Comparison of ENCODE assay signal across 14 cellular contexts in genomic region chr12:851343-851742, GRCh38.
DNase-seq lines count a peak whose midpoint lies in the region; ATAC-seq and TF ChIP-seq lines count a peak whose summit lies in the region.
"Had no signal": no experiment of that assay in that cellular context is flagged by ENCODE, and none has a peak within 500 bp of the region (broad histone marks: within the 10 kb centered on the region; RNA-seq: fewer than 3 reads in every experiment).

No MANE protein-coding gene starts in this region.

- H3K9ac ChIP-seq in adipocyte (ENCODE audit: low read length) (peak overlapping the region; percentile 66), subcutaneous abdominal adipose tissue (ENCODE audit: low read length in 5 of 5) (peak overlapping the region in 1 of 5 donors; percentile 34)

- peaks cover 34% of the 10 kb centered on the region for H3K36me3 Mint-ChIP-seq in activated T-cell treated with anti-CD3 and anti-CD28 coated beads, Interleukin-2, amount 50 U/mL, for 24 hours (ENCODE audit: low read depth)

- H3K4me3 ChIP-seq in adipocyte (ENCODE audit: low read length) (peak overlapping the region; percentile 61), foreskin fibroblast (ENCODE audit: low read depth in 1 of 2, low read length in 2 of 2) (no peak overlapping the region), subcutaneous abdominal adipose tissue (ENCODE audit: low read depth in 1 of 5, low read length in 5 of 5) (no peak overlapping the region)

- DNase-seq in activated T-cell treated with anti-CD3 and anti-CD28 coated beads, Interleukin-2, amount 50 U/mL, for 24 hours: no peak
- no peak for DNase-seq in activated T-cell treated with anti-CD3 and anti-CD28 coated beads, Interleukin-2, amount 50 U/mL, for 48 hours
- DNase-seq in adipocyte (ENCODE audit: low read depth): peak; percentile 72
- peak; percentile 33 to 62 for DNase-seq in foreskin fibroblast
- no peak for DNase-seq in cortex of kidney (lab: John Stamatoyannopoulos, UW)
- no peak for DNase-seq in hepatic stellate cell (ENCODE audit: low spot score)
- DNase-seq: activated CD4-positive, alpha-beta T cell treated with anti-CD3 and anti-CD28 coated beads for 4 hours; GF-D8; SHP77; stimulated activated CD4-positive, alpha-beta T cell treated with anti-CD3 and anti-CD28 coated beads, Interleukin-15, amount 100 ng/mL, for 24 hours; stimulated activated naive B cell treated with anti-CD40 and anti-IgM and Interleukin-4, amounts not matched to agents 10 μg/mL and 1 μg/mL and 100 μg/mL, for 72 hours had no signal

- peaks cover 62% of the 10 kb centered on the region for H3K4me1 Mint-ChIP-seq in activated T-cell treated with anti-CD3 and anti-CD28 coated beads, Interleukin-2, amount 50 U/mL, for 24 hours (ENCODE audit: low read depth)

- H3K4me1 ChIP-seq in adipocyte (ENCODE audit: control insufficient read depth, insufficient read depth, low read length) (peaks cover 50% of the 10 kb centered on the region), subcutaneous abdominal adipose tissue (ENCODE audit: control insufficient read depth in 5 of 5, insufficient read depth in 5 of 5, low read length in 5 of 5) (peaks cover 0 to 21% (median 12%) of the 10 kb centered on the region in 5 donors)

- H3K36me3 ChIP-seq in adipocyte (ENCODE audit: control insufficient read depth, insufficient read depth, low read length, severe bottlenecking) (no peaks in the 10 kb centered on the region), subcutaneous abdominal adipose tissue (ENCODE audit: control insufficient read depth in 5 of 5, insufficient read depth in 5 of 5, low read length in 5 of 5) (no peaks in the 10 kb centered on the region)

- H3K27ac Mint-ChIP-seq in activated T-cell treated with anti-CD3 and anti-CD28 coated beads, Interleukin-2, amount 50 U/mL, for 24 hours: peak overlapping the region; percentile 54
- H3K27ac Mint-ChIP-seq: stimulated activated naive B cell treated with anti-CD40 and anti-IgM and Interleukin-4, amounts not matched to agents 10 μg/mL and 1 μg/mL and 100 μg/mL, for 72 hours had no signal

- no peaks in the 10 kb centered on the region for H3K27me3 Mint-ChIP-seq in activated T-cell treated with anti-CD3 and anti-CD28 coated beads, Interleukin-2, amount 50 U/mL, for 24 hours
- H3K27me3 Mint-ChIP-seq: IgD-negative memory B cell; stimulated activated naive B cell treated with anti-CD40 and anti-IgM and Interleukin-4, amounts not matched to agents 10 μg/mL and 1 μg/mL and 100 μg/mL, for 72 hours had no signal

- ATAC-seq in GM18511 (IDR thresholded peaks at IDR 0.05; ENCODE audit: unreplicated experiment): no peak
- ATAC-seq: stimulated activated naive B cell treated with anti-CD40 and anti-IgM and Interleukin-4, amounts not matched to agents 10 μg/mL and 1 μg/mL and 100 μg/mL, for 72 hours had no signal

- TF ChIP-seq CTCF in foreskin fibroblast (IDR thresholded peaks at IDR 0.05; ENCODE audit: low read depth, low read length): no peak

- H3K27me3 ChIP-seq in adipocyte (replicated peaks; ENCODE audit: control insufficient read depth, insufficient read depth, low read length) (no peaks in the 10 kb centered on the region), subcutaneous abdominal adipose tissue (ENCODE audit: control insufficient read depth in 5 of 5, insufficient read depth in 4 of 5, low read length in 5 of 5) (no peaks in the 10 kb centered on the region)

- no peaks in the 10 kb centered on the region for H3K9me3 Mint-ChIP-seq in activated T-cell treated with anti-CD3 and anti-CD28 coated beads, Interleukin-2, amount 50 U/mL, for 24 hours
- H3K9me3 Mint-ChIP-seq: stimulated activated naive B cell treated with anti-CD40 and anti-IgM and Interleukin-4, amounts not matched to agents 10 μg/mL and 1 μg/mL and 100 μg/mL, for 72 hours had no signal

- no peak overlapping the region for H3K4me3 Mint-ChIP-seq in activated T-cell treated with anti-CD3 and anti-CD28 coated beads, Interleukin-2, amount 50 U/mL, for 24 hours
- H3K4me3 Mint-ChIP-seq: IgD-negative memory B cell; stimulated activated naive B cell treated with anti-CD40 and anti-IgM and Interleukin-4, amounts not matched to agents 10 μg/mL and 1 μg/mL and 100 μg/mL, for 72 hours had no signal

- H3K9me3 ChIP-seq in adipocyte (ENCODE audit: control insufficient read depth, low read length): no peaks in the 10 kb centered on the region
- H3K9me3 ChIP-seq in subcutaneous abdominal adipose tissue (ENCODE audit: control insufficient read depth in 5 of 5, low read length in 5 of 5): no peaks in the 10 kb centered on the region

- peak overlapping the region; percentile 45 for H3K27ac ChIP-seq in subcutaneous abdominal adipose tissue (ENCODE audit: low read depth, low read length)

Comparison
In these comparisons a context has a peak if more than half of its experiments do, and no peak if none do; other contexts are left out.
1. DNase-seq: peak in adipocyte (single experiment) and foreskin fibroblast (2 of 2); none in activated T-cell treated with anti-CD3 and anti-CD28 coated beads, Interleukin-2, amount 50 U/mL, for 24 hours (single experiment), activated T-cell treated with anti-CD3 and anti-CD28 coated beads, Interleukin-2, amount 50 U/mL, for 48 hours (0 of 2), cortex of kidney (single experiment) and hepatic stellate cell (single experiment).